ENCODE assay signal across 8 cellular contexts in the genomic region with DNA sequence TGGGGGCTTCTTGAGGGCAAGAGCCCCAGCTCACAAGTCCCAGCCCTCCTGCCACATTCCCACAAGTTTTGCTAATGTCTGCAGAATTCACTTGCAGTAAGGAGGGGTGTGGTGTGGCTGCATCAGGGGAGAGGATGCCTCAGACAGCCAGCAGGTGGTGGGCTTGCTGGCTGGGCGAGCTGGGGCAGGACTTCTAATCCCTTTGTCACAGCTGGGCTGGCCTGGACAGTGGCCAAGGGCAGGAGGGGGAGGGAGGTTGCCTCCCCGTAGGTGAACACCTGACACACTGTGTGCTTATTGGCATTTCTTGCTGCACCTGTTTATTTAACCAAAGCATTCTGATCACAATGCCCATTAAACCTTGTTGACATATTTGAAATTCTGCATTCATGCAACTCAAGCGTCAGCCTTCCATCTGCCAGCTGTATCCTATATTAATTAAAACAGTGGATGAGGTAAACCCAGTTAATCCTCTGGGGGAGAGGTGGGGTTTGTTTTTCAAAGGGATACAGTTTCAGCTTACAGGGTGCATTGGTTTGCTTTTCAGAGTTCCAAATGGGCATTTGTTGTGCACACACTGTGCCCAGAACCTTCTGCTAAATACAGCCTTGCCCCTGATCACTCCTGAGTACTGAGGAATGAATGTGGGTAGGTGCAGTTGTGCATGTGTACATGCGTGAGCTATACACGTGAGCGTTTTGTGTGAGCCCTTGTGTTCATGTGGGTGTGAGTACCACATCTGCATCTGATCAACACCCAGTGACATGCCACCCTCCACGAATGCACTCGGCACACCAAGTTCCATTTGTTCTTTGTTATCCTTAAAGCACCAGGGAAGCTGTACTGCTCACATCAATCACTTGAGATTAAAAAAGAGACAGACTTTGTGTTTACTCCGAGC.
DNase-seq lines count a peak whose midpoint lies in the region; ATAC-seq and TF ChIP-seq lines count a peak whose summit lies in the region.

No MANE protein-coding gene starts in this region.

- H3K27me3 ChIP-seq in Peyer's patch, result no peaks in the 10 kb centered on the region

- H3K4me1 ChIP-seq in Peyer's patch, result peaks cover 0 to 4% (median 0%) of the 10 kb centered on the region in 4 donors

- no peaks in the 10 kb centered on the region for H3K9me3 ChIP-seq in Peyer's patch

- no peak overlapping the region for H3K27ac Mint-ChIP-seq in effector memory CD8-positive, alpha-beta T cell

- H3K36me3 ChIP-seq in Peyer's patch, result no peaks in the 10 kb centered on the region

- no peak overlapping the region for H3K4me3 ChIP-seq in Peyer's patch

- TF ChIP-seq POLR2A in Peyer's patch (IDR thresholded peaks at IDR 0.05), result no peak

- ATAC-seq in effector memory CD8-positive, alpha-beta T cell (replicated peaks), result peak; percentile 49

- no peaks in the 10 kb centered on the region for H3K9me3 Mint-ChIP-seq in effector memory CD8-positive, alpha-beta T cell

- H3K36me3 Mint-ChIP-seq in effector memory CD8-positive, alpha-beta T cell (ENCODE audit: insufficient read depth), result peaks cover 3% of the 10 kb centered on the region

- peaks cover 28 to 78% of the 10 kb centered on the region in 2 donors for H3K27me3 Mint-ChIP-seq in effector memory CD8-positive, alpha-beta T cell

- DNase-seq in GM19240 (ENCODE audit: insufficient read length, low spot score) (peak; percentile 46), MV-4-11 (lab: John Stamatoyannopoulos, UW) (peak; percentile 70), Peyer's patch (peak; percentile 55 to 82 (median 66)), myocyte (ENCODE audit: low read depth) (peak; percentile 89), OCI-M2 (lab: John Stamatoyannopoulos, UW; ENCODE audit: unreplicated experiment) (no peak), DMS114 treated with DMSO at 0.1 percent for 48 hours (lab: John Stamatoyannopoulos, UW; ENCODE audit: unreplicated experiment) (no peak)
- peak in 1 of 3 experiments; percentile 11 for DNase-seq in effector memory CD8-positive, alpha-beta T cell

- TF ChIP-seq CTCF in C4-2B (conservative IDR thresholded peaks at IDR 0.05) (no peak; the same call in 1 of the 2 replicates), Peyer's patch (IDR thresholded peaks at IDR 0.05) (peak in 5 of 6 experiments; percentile 48 to 61 (median 58))

- no peaks in the 10 kb centered on the region for H3K4me1 Mint-ChIP-seq in effector memory CD8-positive, alpha-beta T cell (ENCODE audit: low read depth in 2 of 2)

- H3K27ac ChIP-seq in C4-2B, result peak overlapping the region; percentile 16
- no peak overlapping the region for H3K27ac ChIP-seq in Peyer's patch

- H3K4me3 Mint-ChIP-seq in effector memory CD8-positive, alpha-beta T cell, result no peak overlapping the region

Comparison
In these comparisons a context has a peak if more than half of its experiments do, and no peak if none do; other contexts are left out.
1. DNase-seq: peak in GM19240 (single experiment), MV-4-11 (single experiment), Peyer's patch (3 of 3) and myocyte (single experiment); none in OCI-M2 (single experiment) and DMS114 treated with DMSO at 0.1 percent for 48 hours (single experiment).